Comparison of ENCODE assay signal across 19 cellular contexts in the genomic region with DNA sequence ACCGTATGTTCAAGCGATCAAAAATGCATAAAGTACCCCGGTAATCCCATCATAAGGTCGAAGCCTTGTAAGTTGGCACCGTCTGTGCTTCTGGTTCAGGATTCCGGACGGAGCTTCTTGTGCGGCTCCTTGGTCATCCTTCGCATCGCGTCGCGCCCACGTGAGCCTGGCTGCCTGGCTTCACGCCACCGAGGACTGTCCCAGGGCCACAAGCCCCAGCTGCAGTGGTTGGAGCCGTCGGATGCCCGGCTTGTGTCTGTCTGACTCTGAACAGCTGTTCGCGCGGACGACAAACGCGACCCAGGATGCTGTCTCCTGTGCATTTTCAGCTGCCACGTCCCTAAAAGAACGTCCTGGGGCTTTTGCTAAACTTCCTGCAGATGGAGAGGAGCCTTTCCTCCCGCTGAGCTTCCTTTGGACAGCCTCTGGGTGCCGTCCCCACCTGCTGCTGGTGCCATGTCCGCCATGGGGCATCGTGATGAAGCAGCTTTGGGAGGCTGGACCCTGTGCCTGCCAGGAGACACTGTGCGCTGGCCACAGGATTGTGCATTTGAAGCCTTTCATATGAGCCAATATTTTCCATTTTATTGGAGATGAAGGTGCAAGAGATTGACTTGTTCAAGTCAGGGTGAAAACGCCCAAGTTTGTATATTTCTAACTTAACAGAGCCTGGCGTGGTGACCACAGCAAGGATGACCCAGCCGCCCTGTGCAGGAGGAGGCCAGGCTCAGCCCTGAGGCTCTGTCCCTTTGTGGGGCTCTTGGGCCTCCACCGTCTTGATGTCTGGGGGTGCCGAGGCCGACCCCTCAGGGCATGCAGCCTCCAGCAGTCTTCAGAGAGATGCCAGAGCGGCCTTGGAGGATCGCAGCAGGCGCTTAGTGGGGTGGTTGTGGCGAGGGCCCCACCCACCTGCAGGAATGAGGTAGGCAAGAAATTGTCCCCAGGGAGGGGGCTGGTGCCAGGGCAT. TPM values are rescaled to one million over a fixed set of nuclear protein-coding genes. Genes with fewer than 3 reads are reported as not detected.
"Had no signal": no experiment of that assay in that cellular context is flagged by ENCODE, and none has a peak within 500 bp of the region (broad histone marks: within the 10 kb centered on the region; RNA-seq: fewer than 3 reads in every experiment).

No MANE protein-coding gene starts in this region.

- DNase-seq: activated CD4-positive, alpha-beta T cell treated with anti-CD3 and anti-CD28 coated beads for 1 hour; activated CD4-positive, alpha-beta T cell treated with anti-CD3 and anti-CD28 coated beads, Interleukin-2, amount 50 U/mL, for 4 hours; activated naive CD4-positive, alpha-beta T cell; activated naive CD8-positive, alpha-beta T cell treated with anti-CD3 and anti-CD28 coated beads, Interleukin-2, amount 10 ng/mL, durations not matched to agents 7 days and 5 days; effector memory CD4-positive, alpha-beta T cell; left cardiac atrium; lower lobe of right lung; testis had no signal

- H3K4me3 Mint-ChIP-seq: activated naive CD8-positive, alpha-beta T cell treated with anti-CD3 and anti-CD28 coated beads, Interleukin-2, amount 10 ng/mL, durations not matched to agents 7 days and 5 days; activated T-helper 1 cell treated with anti-CD3 and anti-CD28 coated beads, Interleukin-12 subunit alpha, Interleukin-12 subunit beta, Interleukin-2, Interleukin-4 antibody, amounts not matched to agents 30 ng/mL and 10 ng/mL and 1 ng/mL, durations not matched to agents 14 hours and 24 hours and 36 hours; central memory CD8-positive, alpha-beta T cell; mesothelial cell of epicardium; natural killer cell treated with Interleukin-12 subunit alpha and Interleukin-12 subunit beta and Interleukin-15 and Interleukin-18, amount 100 ng/mL, for 72 hours; stimulated activated naive CD8-positive, alpha-beta T cell treated with anti-CD3 and anti-CD28 coated beads, Interleukin-15, Interleukin-2, amounts not matched to agents 100 ng/mL and 50 ng/mL, for 24 hours; type B pancreatic cell had no signal

- ATAC-seq: left cardiac atrium; lower lobe of right lung; natural killer cell treated with Interleukin-12 subunit alpha and Interleukin-12 subunit beta and Interleukin-15 and Interleukin-18, amount 100 ng/mL, for 72 hours had no signal

- H3K27ac Mint-ChIP-seq: activated naive CD8-positive, alpha-beta T cell treated with anti-CD3 and anti-CD28 coated beads, Interleukin-2, amount 10 ng/mL, durations not matched to agents 7 days and 5 days; activated T-helper 1 cell treated with anti-CD3 and anti-CD28 coated beads, Interleukin-12 subunit alpha, Interleukin-12 subunit beta, Interleukin-2, Interleukin-4 antibody, amounts not matched to agents 30 ng/mL and 10 ng/mL and 1 ng/mL, durations not matched to agents 14 hours and 24 hours and 36 hours; mesothelial cell of epicardium; natural killer cell treated with Interleukin-12 subunit alpha and Interleukin-12 subunit beta and Interleukin-15 and Interleukin-18, amount 100 ng/mL, for 72 hours; stimulated activated naive CD8-positive, alpha-beta T cell treated with anti-CD3 and anti-CD28 coated beads, Interleukin-15, Interleukin-2, amounts not matched to agents 100 ng/mL and 50 ng/mL, for 24 hours; type B pancreatic cell had no signal

- H3K27ac ChIP-seq: body of pancreas, esophagus muscularis mucosa, lower lobe of right lung, parathyroid adenoma, testis, WERI-Rb-1 had no signal

- H3K4me3 ChIP-seq: body of pancreas, esophagus muscularis mucosa, lower lobe of right lung, testis had no signal

- H3K36me3 Mint-ChIP-seq: activated naive CD8-positive, alpha-beta T cell treated with anti-CD3 and anti-CD28 coated beads, Interleukin-2, amount 10 ng/mL, durations not matched to agents 7 days and 5 days; mesothelial cell of epicardium; natural killer cell treated with Interleukin-12 subunit alpha and Interleukin-12 subunit beta and Interleukin-15 and Interleukin-18, amount 100 ng/mL, for 72 hours; type B pancreatic cell had no signal

- H3K9me3 ChIP-seq: body of pancreas, esophagus muscularis mucosa, lower lobe of right lung, testis had no signal

- H3K4me1 Mint-ChIP-seq: activated naive CD8-positive, alpha-beta T cell treated with anti-CD3 and anti-CD28 coated beads, Interleukin-2, amount 10 ng/mL, durations not matched to agents 7 days and 5 days; central memory CD8-positive, alpha-beta T cell; mesothelial cell of epicardium had no signal

- H3K36me3 ChIP-seq: esophagus muscularis mucosa, lower lobe of right lung, WERI-Rb-1 had no signal

- H3K9me3 Mint-ChIP-seq: central memory CD8-positive, alpha-beta T cell; natural killer cell treated with Interleukin-12 subunit alpha and Interleukin-12 subunit beta and Interleukin-15 and Interleukin-18, amount 100 ng/mL, for 72 hours; stimulated activated naive CD8-positive, alpha-beta T cell treated with anti-CD3 and anti-CD28 coated beads, Interleukin-15, Interleukin-2, amounts not matched to agents 100 ng/mL and 50 ng/mL, for 24 hours; type B pancreatic cell had no signal

- H3K27me3 ChIP-seq: body of pancreas, esophagus muscularis mucosa, testis had no signal

- H3K4me1 ChIP-seq: esophagus muscularis mucosa, lower lobe of right lung, parathyroid adenoma, testis had no signal

RNA-seq across cellular contexts. Expression of gene JAKMIP3, which starts 6.7 kb away (rescaled TPM):
- total RNA-seq: endothelial cell of umbilical vein had no signal
